ENCODE assay signal across 31 cellular contexts in the genomic region with DNA sequence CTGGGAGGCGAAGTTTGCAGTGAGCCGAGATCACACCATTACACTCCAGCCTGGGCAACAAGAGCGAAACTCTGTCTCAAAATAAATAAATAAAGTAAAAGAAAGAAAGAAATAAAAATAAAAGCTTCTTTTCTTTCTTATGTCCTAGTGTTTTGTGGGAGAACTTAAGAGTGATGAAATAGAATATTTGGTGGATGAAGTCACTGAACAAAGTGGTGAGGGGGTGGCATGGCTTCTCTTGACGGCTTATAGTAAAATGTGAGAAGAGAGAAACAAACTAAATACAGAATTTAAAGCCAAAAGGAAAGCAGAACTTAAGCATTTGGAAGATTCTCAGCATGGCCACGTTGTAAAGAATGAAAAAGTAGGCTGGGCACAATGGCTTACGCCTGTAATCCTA. TPM values are rescaled to one million over a fixed set of nuclear protein-coding genes. Genes with fewer than 3 reads are reported as not detected.
A peak's percentile ranks its signal among the peaks of the same experiment; 100 is the strongest.
DNase-seq lines count a peak whose midpoint lies in the region; ATAC-seq and TF ChIP-seq lines count a peak whose summit lies in the region.
"Had no signal": no experiment of that assay in that cellular context is flagged by ENCODE, and none has a peak within 500 bp of the region (broad histone marks: within the 10 kb centered on the region; RNA-seq: fewer than 3 reads in every experiment).

No MANE protein-coding gene starts in this region.

- DNase-seq in ELR (ENCODE audit: low read depth) = peak; percentile 36
- peak; percentile 24 for DNase-seq in adipocyte (ENCODE audit: low read depth)
- peak; percentile 50 to 62 for DNase-seq in fibroblast of lung (ENCODE audit: low read depth in 2 of 2)
- no peak for DNase-seq in A673 (ENCODE audit: low spot score)
- no peak for DNase-seq in activated CD4-positive, alpha-beta T cell treated with anti-CD3 and anti-CD28 coated beads, Interleukin-2, amount 10 ng/mL, durations not matched to agents 24 days and 14 days
- no peak for DNase-seq in activated CD8-positive, alpha-beta memory T cell treated with anti-CD3 and anti-CD28 coated beads for 24 hours
- DNase-seq: activated CD4-positive, alpha-beta T cell treated with anti-CD3 and anti-CD28 coated beads, Interleukin-2, amount 50 U/mL, for 4 hours; activated CD4-positive, CD25-positive, alpha-beta regulatory T cell; activated naive CD4-positive, alpha-beta T cell treated with anti-CD3 and anti-CD28 coated beads, Interleukin-2, amount 10 ng/mL, durations not matched to agents 7 days and 5 days; Calu3; DMS79 treated with DMSO at 0.1 percent for 48 hours; dorsolateral prefrontal cortex; esophagus squamous epithelium; glutamatergic neuron; KG1; NCI-H1436 treated with DMSO at 0.1 percent for 48 hours; NCI-H2081 treated with DMSO at 0.1 percent for 48 hours; NCI-H226; NCI-H69; PC-3; right cardiac atrium; SK-N-SH; stimulated activated CD4-positive, alpha-beta T cell treated with anti-CD3 and anti-CD28 coated beads, Interleukin-1b, Interleukin-23, amount 100 ng/mL, for 48 hours; stimulated activated naive CD8-positive, alpha-beta T cell treated with anti-CD3 and anti-CD28 coated beads, Interleukin-15, Interleukin-2, amounts not matched to agents 100 U/mL and 50 U/mL, for 24 hours; upper lobe of right lung had no signal

- no TSS peak for BruUV-seq in A673 (replicated peaks; lab: Mats Ljungman, UMichigan)

- H3K27me3 Mint-ChIP-seq in nephron (ENCODE audit: low read depth) = peaks cover 3% of the 10 kb centered on the region
- no peaks in the 10 kb centered on the region for H3K27me3 Mint-ChIP-seq in activated CD4-positive, alpha-beta T cell treated with anti-CD3 and anti-CD28 coated beads, Interleukin-2, amount 10 ng/mL, durations not matched to agents 24 days and 14 days
- H3K27me3 Mint-ChIP-seq: activated naive CD4-positive, alpha-beta T cell treated with anti-CD3 and anti-CD28 coated beads, Interleukin-2, amount 10 ng/mL, durations not matched to agents 7 days and 5 days; memory B cell had no signal

- TF ChIP-seq CTCF in fibroblast of lung (conservative IDR thresholded peaks at IDR 0.05 in 1 of 2, IDR thresholded peaks at IDR 0.05 in 1 of 2; ENCODE audit: low read depth in 1 of 2, low read length in 2 of 2) = no peak
- no peak for TF ChIP-seq CTCF in nephron (IDR thresholded peaks at IDR 0.05; ENCODE audit: unreplicated experiment in 3 of 3)
- TF ChIP-seq CTCF in A673 (conservative IDR thresholded peaks at IDR 0.05; ENCODE audit: low read depth, low read length) = no peak

- H3K4me3 ChIP-seq in adipocyte (ENCODE audit: low read length) = no peak overlapping the region
- H3K4me3 ChIP-seq in fibroblast of lung (replicated peaks in 1 of 4; ENCODE audit: control extremely low read depth in 1 of 4, insufficient read depth in 1 of 4, low read depth in 3 of 4, low read length in 4 of 4) = no peak overlapping the region
- no peak overlapping the region for H3K4me3 ChIP-seq in A673 (ENCODE audit: low read depth, low read length, poor library complexity, severe bottlenecking)
- H3K4me3 ChIP-seq: dorsolateral prefrontal cortex, esophagus squamous epithelium, upper lobe of right lung had no signal

- no peak overlapping the region for H3K4me3 Mint-ChIP-seq in nephron
- no peak overlapping the region for H3K4me3 Mint-ChIP-seq in activated CD4-positive, alpha-beta T cell treated with anti-CD3 and anti-CD28 coated beads, Interleukin-2, amount 10 ng/mL, durations not matched to agents 24 days and 14 days
- H3K4me3 Mint-ChIP-seq: activated naive CD4-positive, alpha-beta T cell treated with anti-CD3 and anti-CD28 coated beads, Interleukin-2, amount 10 ng/mL, durations not matched to agents 7 days and 5 days; activated T-helper 1 cell treated with anti-CD3 and anti-CD28 coated beads, Interleukin-12 subunit alpha, Interleukin-12 subunit beta, Interleukin-2, Interleukin-4 antibody, amounts not matched to agents 30 ng/mL and 10 ng/mL and 1 ng/mL, durations not matched to agents 14 hours and 24 hours and 36 hours; CD14-positive monocyte; memory B cell had no signal

- no peak overlapping the region for H3K4me2 ChIP-seq in fibroblast of lung (ENCODE audit: extremely low read depth, insufficient read depth, low read length)
- H3K4me2 ChIP-seq: SK-N-SH had no signal

- H4K20me1 ChIP-seq in fibroblast of lung (ENCODE audit: control insufficient read depth, extremely low read depth, insufficient read depth, low read length) = no peaks in the 10 kb centered on the region

- peaks cover 7% of the 10 kb centered on the region for H3K9me3 ChIP-seq in adipocyte (ENCODE audit: control insufficient read depth, low read length)
- no peaks in the 10 kb centered on the region for H3K9me3 ChIP-seq in fibroblast of lung (ENCODE audit: control insufficient read depth, insufficient read depth, low read depth, low read length)
- H3K9me3 ChIP-seq in A673 (ENCODE audit: low read depth, low read length, poor library complexity, severe bottlenecking) = peaks cover 8% of the 10 kb centered on the region
- H3K9me3 ChIP-seq: SK-N-SH, upper lobe of right lung had no signal

- H3K27me3 ChIP-seq in adipocyte (replicated peaks; ENCODE audit: control insufficient read depth, insufficient read depth, low read length) (no peaks in the 10 kb centered on the region), fibroblast of lung (ENCODE audit: control insufficient read depth, insufficient read depth, low read length) (no peaks in the 10 kb centered on the region), A673 (replicated peaks; ENCODE audit: insufficient read depth, low read depth, low read length, poor library complexity) (no peaks in the 10 kb centered on the region)
- H3K27me3 ChIP-seq: dorsolateral prefrontal cortex, esophagus squamous epithelium, upper lobe of right lung had no signal

- intact Hi-C loops in A673 (cut with micrococcal nuclease; ENCODE audit: unreplicated experiment) = no loop called here
- intact Hi-C loops in activated CD4-positive, alpha-beta T cell treated with anti-CD3 and anti-CD28 coated beads, Interleukin-2, amount 10 ng/mL, durations not matched to agents 24 days and 14 days (cut with micrococcal nuclease) = no loop called here

- POLR2A ChIA-PET in A673 (lab: Charles Lee; ENCODE audit: low non-redundant PET) = no interaction called here

- H2AFZ ChIP-seq in fibroblast of lung (ENCODE audit: low read length) = no peak overlapping the region

- H3K9ac ChIP-seq in adipocyte (ENCODE audit: low read length) = no peak overlapping the region
- no peak overlapping the region for H3K9ac ChIP-seq in fibroblast of lung (ENCODE audit: insufficient read depth, low read length)
- H3K9ac ChIP-seq: SK-N-SH had no signal

- CTCF ChIA-PET in A673 (lab: Charles Lee) = no interaction called here

- H3K36me3 Mint-ChIP-seq in nephron (ENCODE audit: low read depth) = peaks cover 30% of the 10 kb centered on the region
- H3K36me3 Mint-ChIP-seq in activated CD4-positive, alpha-beta T cell treated with anti-CD3 and anti-CD28 coated beads, Interleukin-2, amount 10 ng/mL, durations not matched to agents 24 days and 14 days (ENCODE audit: low read depth) = peaks cover 29% of the 10 kb centered on the region

- no peak for ATAC-seq in HG02970 (IDR thresholded peaks at IDR 0.05; ENCODE audit: low FRiP score, unreplicated experiment)
- ATAC-seq: PC-3; right cardiac atrium; stimulated activated naive CD8-positive, alpha-beta T cell treated with anti-CD3 and anti-CD28 coated beads, Interleukin-15, Interleukin-2, amounts not matched to agents 100 U/mL and 50 U/mL, for 24 hours; upper lobe of right lung had no signal

- no peak overlapping the region for H3K27ac ChIP-seq in fibroblast of lung (ENCODE audit: insufficient read depth, low read length)
- no peak overlapping the region for H3K27ac ChIP-seq in A673 (ENCODE audit: low read depth, low read length, poor library complexity, severe bottlenecking)
- H3K27ac ChIP-seq: dorsolateral prefrontal cortex, esophagus squamous epithelium, upper lobe of right lung had no signal

- H3K79me2 ChIP-seq in fibroblast of lung (ENCODE audit: control insufficient read depth, insufficient read depth, low read length) = no peaks in the 10 kb centered on the region

- H3K27ac Mint-ChIP-seq in nephron = peak overlapping the region in 2 of 3 experiments; percentile 22 to 23
- H3K27ac Mint-ChIP-seq in activated CD4-positive, alpha-beta T cell treated with anti-CD3 and anti-CD28 coated beads, Interleukin-2, amount 10 ng/mL, durations not matched to agents 24 days and 14 days = no peak overlapping the region
- H3K27ac Mint-ChIP-seq: activated naive CD4-positive, alpha-beta T cell treated with anti-CD3 and anti-CD28 coated beads, Interleukin-2, amount 10 ng/mL, durations not matched to agents 7 days and 5 days; activated T-helper 1 cell treated with anti-CD3 and anti-CD28 coated beads, Interleukin-12 subunit alpha, Interleukin-12 subunit beta, Interleukin-2, Interleukin-4 antibody, amounts not matched to agents 30 ng/mL and 10 ng/mL and 1 ng/mL, durations not matched to agents 14 hours and 24 hours and 36 hours; memory B cell had no signal

- peaks cover 13% of the 10 kb centered on the region for H3K9me3 Mint-ChIP-seq in nephron
- H3K9me3 Mint-ChIP-seq in activated CD4-positive, alpha-beta T cell treated with anti-CD3 and anti-CD28 coated beads, Interleukin-2, amount 10 ng/mL, durations not matched to agents 24 days and 14 days = peaks cover 11% of the 10 kb centered on the region

- H3K36me3 ChIP-seq in adipocyte (ENCODE audit: control insufficient read depth, insufficient read depth, low read length, severe bottlenecking) (no peaks in the 10 kb centered on the region), fibroblast of lung (ENCODE audit: control insufficient read depth, insufficient read depth, low read length) (no peaks in the 10 kb centered on the region), A673 (ENCODE audit: insufficient read depth, low read length, poor library complexity, severe bottlenecking) (peaks cover 2% of the 10 kb centered on the region)
- H3K36me3 ChIP-seq: upper lobe of right lung had no signal

- peaks cover 31% of the 10 kb centered on the region for H3K4me1 Mint-ChIP-seq in nephron
- H3K4me1 Mint-ChIP-seq in activated CD4-positive, alpha-beta T cell treated with anti-CD3 and anti-CD28 coated beads, Interleukin-2, amount 10 ng/mL, durations not matched to agents 24 days and 14 days = peaks cover 2% of the 10 kb centered on the region

- H3K4me1 ChIP-seq in adipocyte (ENCODE audit: control insufficient read depth, insufficient read depth, low read length) = peaks cover 14% of the 10 kb centered on the region
- no peaks in the 10 kb centered on the region for H3K4me1 ChIP-seq in fibroblast of lung (ENCODE audit: control insufficient read depth, extremely low read depth, insufficient read depth, low read length)
- H3K4me1 ChIP-seq in A673 (ENCODE audit: insufficient read depth, low read length, poor library complexity, severe bottlenecking) = no peaks in the 10 kb centered on the region

RNA-seq across cellular contexts. Expression of gene SGF29, which starts 15.3 kb away (rescaled TPM):
- total RNA-seq in fibroblast of lung = 6.9 and 12.8 TPM in 2 replicates
- polyA plus RNA-seq in fibroblast of lung = 1.6 and 2.5 TPM in 2 replicates
- 8.2 and 13.2 TPM in 2 replicates for polyA plus RNA-seq in fibroblast of lung (2012)
- 13.1 and 17.0 TPM in 2 replicates for polyA minus RNA-seq in fibroblast of lung (ENCODE audit: low replicate concordance)
- total RNA-seq in A673 (2021) = 35.2 and 42.3 TPM in 2 replicates
- 33.6 and 42.5 TPM in 2 replicates for total RNA-seq in activated CD4-positive, alpha-beta T cell treated with anti-CD3 and anti-CD28 coated beads, Interleukin-2, amount 10 ng/mL, durations not matched to agents 24 days and 14 days

RNA-seq across cellular contexts. Expression of gene SULT1A2, which starts 27.8 kb away (rescaled TPM):
- total RNA-seq in fibroblast of lung (0.17 and 0.26 TPM in 2 replicates), A673 (2021) (1.6 and 2.7 TPM in 2 replicates)
- polyA plus RNA-seq in fibroblast of lung = not detected in 2 replicates
- polyA plus RNA-seq in fibroblast of lung (2012) = not detected in 2 replicates
- not detected in 2 replicates for polyA minus RNA-seq in fibroblast of lung (ENCODE audit: low replicate concordance)
- 0.23 and 0.52 TPM in 2 replicates for total RNA-seq in activated CD4-positive, alpha-beta T cell treated with anti-CD3 and anti-CD28 coated beads, Interleukin-2, amount 10 ng/mL, durations not matched to agents 24 days and 14 days
- total RNA-seq: PC-3 had no signal

RNA-seq across cellular contexts. Expression of gene NUPR1, which starts 30.2 kb away (rescaled TPM):
- 59.3 and 87.0 TPM in 2 replicates for total RNA-seq in fibroblast of lung
- 22.2 and 38.0 TPM in 2 replicates for polyA plus RNA-seq in fibroblast of lung
- polyA plus RNA-seq in fibroblast of lung (2012) = 85.1 and 155 TPM in 2 replicates
- polyA minus RNA-seq in fibroblast of lung (ENCODE audit: low replicate concordance) = 20.0 and 32.2 TPM in 2 replicates
- 0.19 and 0.76 TPM in 2 replicates for total RNA-seq in A673 (2021)
- not detected in 2 replicates for total RNA-seq in activated CD4-positive, alpha-beta T cell treated with anti-CD3 and anti-CD28 coated beads, Interleukin-2, amount 10 ng/mL, durations not matched to agents 24 days and 14 days
- total RNA-seq: activated T-helper 1 cell treated with anti-CD3 and anti-CD28 coated beads, Interleukin-12 subunit alpha, Interleukin-12 subunit beta, Interleukin-2, Interleukin-4 antibody, amounts not matched to agents 30 ng/mL and 10 ng/mL and 1 ng/mL, durations not matched to agents 14 hours and 24 hours and 36 hours; T-helper 1 cell treated with Interleukin-12 subunit alpha and Interleukin-12 subunit beta and Interleukin-4 antibody, amounts not matched to agents 30 ng/mL and 1 ng/mL, for 36 hours had no signal

RNA-seq across cellular contexts. Expression of gene SULT1A1, which starts 40.8 kb away (rescaled TPM):
- total RNA-seq in fibroblast of lung (1.3 and 3.6 TPM in 2 replicates), A673 (2021) (8.9 and 10.8 TPM in 2 replicates)
- polyA plus RNA-seq in fibroblast of lung = 0.50 and 1.7 TPM in 2 replicates
- 1.3 and 5.2 TPM in 2 replicates for polyA plus RNA-seq in fibroblast of lung (2012)
- 0.52 and 10.7 TPM in 2 replicates for polyA minus RNA-seq in fibroblast of lung (ENCODE audit: low replicate concordance)
- total RNA-seq in activated CD4-positive, alpha-beta T cell treated with anti-CD3 and anti-CD28 coated beads, Interleukin-2, amount 10 ng/mL, durations not matched to agents 24 days and 14 days = 9.4 and 12.1 TPM in 2 replicates

Comparison
In these comparisons a context has a peak if more than half of its experiments do, and no peak if none do; other contexts are left out.
1. DNase-seq: peak in ELR (single experiment), adipocyte (single experiment) and fibroblast of lung (2 of 2); none in A673 (single experiment), activated CD4-positive, alpha-beta T cell treated with anti-CD3 and anti-CD28 coated beads, Interleukin-2, amount 10 ng/mL, durations not matched to agents 24 days and 14 days (single experiment) and activated CD8-positive, alpha-beta memory T cell treated with anti-CD3 and anti-CD28 coated beads for 24 hours (single experiment).
2. RNA of gene NUPR1, which starts 30.2 kb away (total RNA-seq): 59.3 to 87.0 TPM in fibroblast of lung; 0.19 to 0.76 TPM in A673 and not detected in activated CD4-positive, alpha-beta T cell treated with anti-CD3 and anti-CD28 coated beads, Interleukin-2, amount 10 ng/mL, durations not matched to agents 24 days and 14 days; every median in the first group is over 10 times any median in the second.